In the genomic region with DNA sequence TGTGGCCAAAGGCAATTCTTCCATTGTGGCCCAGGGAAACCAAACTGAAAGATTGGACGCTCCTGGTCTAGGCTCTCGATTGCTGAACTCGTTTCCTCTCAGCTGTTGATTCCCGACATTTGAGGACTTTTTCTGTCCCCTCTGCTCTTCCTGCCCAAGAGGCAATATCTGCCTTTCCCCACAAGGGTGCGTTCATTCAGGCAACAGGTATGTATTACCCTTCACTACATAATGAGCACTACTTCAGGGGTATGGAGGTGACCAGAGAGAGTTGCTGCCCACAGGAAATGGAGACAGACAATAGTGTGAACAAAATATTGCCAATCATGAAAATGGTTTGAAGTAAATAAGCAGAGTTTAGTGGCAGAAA, we compare ENCODE assay signal across 8 cellular contexts. TPM values are rescaled to one million over a fixed set of nuclear protein-coding genes. Genes with fewer than 3 reads are reported as not detected.
DNase-seq lines count a peak whose midpoint lies in the region; ATAC-seq and TF ChIP-seq lines count a peak whose summit lies in the region.

No MANE protein-coding gene starts in this region.

- H3K36me3 ChIP-seq in parathyroid adenoma (ENCODE audit: control insufficient read depth, insufficient read depth, low read length) (peaks cover 14% of the 10 kb centered on the region), MG63 (no peaks in the 10 kb centered on the region)

- H3K4me3 ChIP-seq in parathyroid adenoma (ENCODE audit: low read depth, low read length) (peak overlapping the region; percentile 20), MG63 (no peak overlapping the region)

- peak; percentile 49 for DNase-seq in Daoy (ENCODE audit: low read depth)
- peak; percentile 69 for DNase-seq in NCI-H2029 treated with DMSO at 0.1 percent for 48 hours (lab: John Stamatoyannopoulos, UW)
- peak; percentile 8 for DNase-seq in effector CD4-positive, alpha-beta T cell
- no peak for DNase-seq in NCI-H2081 (lab: John Stamatoyannopoulos, UW)
- no peak for DNase-seq in MG63

- H3K27me3 ChIP-seq in parathyroid adenoma (ENCODE audit: control insufficient read depth, insufficient read depth, low read length) (no peaks in the 10 kb centered on the region), MG63 (no peaks in the 10 kb centered on the region)

- H3K9me3 ChIP-seq in parathyroid adenoma (ENCODE audit: control insufficient read depth, low read length) (no peaks in the 10 kb centered on the region), MG63 (no peaks in the 10 kb centered on the region)

- H3K79me2 ChIP-seq in parathyroid adenoma = no peaks in the 10 kb centered on the region

- H3K9ac ChIP-seq in parathyroid adenoma = no peak overlapping the region

- H3K27ac ChIP-seq in parathyroid adenoma = peak overlapping the region; percentile 97

- ATAC-seq in GM21723 (IDR thresholded peaks at IDR 0.05; ENCODE audit: unreplicated experiment) (peak; percentile 84), GM21381 (IDR thresholded peaks at IDR 0.05; ENCODE audit: unreplicated experiment) (no peak)

- H2AFZ ChIP-seq in parathyroid adenoma = no peak overlapping the region

- peaks cover 2% of the 10 kb centered on the region for H3K4me1 ChIP-seq in parathyroid adenoma

- TF ChIP-seq CTCF in parathyroid adenoma (IDR thresholded peaks at IDR 0.05) = peak; percentile 50

- H3K4me2 ChIP-seq in parathyroid adenoma (ENCODE audit: low read length) = peak overlapping the region; percentile 17

RNA-seq across cellular contexts. Expression of a gene that starts 8.2 kb away (rescaled TPM):
- total RNA-seq in Daoy (2014; rRNA removed; shearing (Covaris generic)) = not detected in 2 replicates
- not detected in 2 replicates for total RNA-seq in MG63 (2014; rRNA removed; shearing (Covaris generic); ENCODE audit: low replicate concordance)

RNA-seq across cellular contexts. Expression of a gene that starts 24.6 kb away (rescaled TPM):
- 62.2 and 68.4 TPM in 2 replicates for total RNA-seq in Daoy (2014; rRNA removed; shearing (Covaris generic))
- 22.7 and 32.5 TPM in 2 replicates for total RNA-seq in MG63 (2014; rRNA removed; shearing (Covaris generic); ENCODE audit: low replicate concordance)

Comparison
In these comparisons a context has a peak if more than half of its experiments do, and no peak if none do; other contexts are left out.
1. DNase-seq: peak in Daoy (single experiment), NCI-H2029 treated with DMSO at 0.1 percent for 48 hours (single experiment) and effector CD4-positive, alpha-beta T cell (single experiment); none in NCI-H2081 (0 of 2) and MG63 (single experiment).